ENCODE assay signal across 25 cellular contexts in the genomic region with DNA sequence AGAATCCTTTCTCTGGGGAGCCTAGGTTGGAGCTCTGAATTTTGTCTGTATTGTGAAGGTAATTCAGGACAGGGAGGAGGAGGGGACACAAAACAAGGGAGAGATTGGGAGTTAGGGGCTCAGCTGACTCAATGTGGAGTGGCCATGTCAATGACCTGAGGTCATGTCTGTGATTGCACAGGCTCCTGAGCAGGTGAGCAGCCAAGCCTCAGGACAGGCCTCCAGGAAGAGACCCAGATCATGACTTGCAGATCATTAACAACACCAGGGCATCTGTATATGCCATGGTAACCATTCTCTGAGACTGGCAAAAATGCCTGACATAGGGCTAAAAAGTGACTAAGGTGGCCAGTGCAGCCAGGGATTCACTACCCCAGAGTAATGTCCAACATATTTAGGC. TPM values are rescaled to one million over a fixed set of nuclear protein-coding genes. Genes with fewer than 3 reads are reported as not detected.
"Had no signal": no experiment of that assay in that cellular context is flagged by ENCODE, and none has a peak within 500 bp of the region (broad histone marks: within the 10 kb centered on the region; RNA-seq: fewer than 3 reads in every experiment).

No MANE protein-coding gene starts in this region.

- H3K4me1 ChIP-seq: esophagus muscularis mucosa, gastrocnemius medialis, heart right ventricle, left lung, lower lobe of right lung, right atrium auricular region, tibial artery, upper lobe of left lung, uterus had no signal

- H3K4me1 Mint-ChIP-seq: mesothelial cell of epicardium; neural crest cell; stimulated activated effector memory CD8-positive, alpha-beta T cell treated with anti-CD3 and anti-CD28 coated beads, Interleukin-12 subunit alpha, Interleukin-12 subunit beta, amount 100 ng/mL, for 72 hours had no signal

- H3K4me3 ChIP-seq: esophagus muscularis mucosa, gastrocnemius medialis, heart right ventricle, left lung, lower lobe of right lung, right atrium auricular region, tibial artery, upper lobe of left lung, uterus had no signal

- H3K27ac ChIP-seq: epithelial cell of prostate, esophagus muscularis mucosa, gastrocnemius medialis, heart right ventricle, left lung, lower lobe of right lung, right atrium auricular region, tibial artery, upper lobe of left lung, uterus had no signal

- H3K27me3 ChIP-seq: esophagus muscularis mucosa, gastrocnemius medialis, left lung, right atrium auricular region, tibial artery, upper lobe of left lung, uterus had no signal

- H3K4me3 Mint-ChIP-seq: effector memory CD8-positive, alpha-beta T cell; memory B cell; mesothelial cell of epicardium; natural killer cell; neural crest cell; stimulated activated effector memory CD8-positive, alpha-beta T cell treated with anti-CD3 and anti-CD28 coated beads, Interleukin-12 subunit alpha, Interleukin-12 subunit beta, amount 100 ng/mL, for 72 hours; stimulated activated naive CD8-positive, alpha-beta T cell treated with anti-CD3 and anti-CD28 coated beads, Interleukin-15, Interleukin-2, amounts not matched to agents 100 ng/mL and 50 ng/mL, for 24 hours had no signal

- H3K9me3 Mint-ChIP-seq: effector memory CD8-positive, alpha-beta T cell; memory B cell; natural killer cell; stimulated activated effector memory CD8-positive, alpha-beta T cell treated with anti-CD3 and anti-CD28 coated beads, Interleukin-12 subunit alpha, Interleukin-12 subunit beta, amount 100 ng/mL, for 72 hours; stimulated activated naive CD8-positive, alpha-beta T cell treated with anti-CD3 and anti-CD28 coated beads, Interleukin-15, Interleukin-2, amounts not matched to agents 100 ng/mL and 50 ng/mL, for 24 hours had no signal

- H3K27ac Mint-ChIP-seq: memory B cell; mesothelial cell of epicardium; natural killer cell; stimulated activated effector memory CD8-positive, alpha-beta T cell treated with anti-CD3 and anti-CD28 coated beads, Interleukin-12 subunit alpha, Interleukin-12 subunit beta, amount 100 ng/mL, for 72 hours had no signal

- H3K9me3 ChIP-seq: esophagus muscularis mucosa, gastrocnemius medialis, heart right ventricle, left lung, lower lobe of right lung, right atrium auricular region, tibial artery, upper lobe of left lung, uterus had no signal

- H3K36me3 ChIP-seq: esophagus muscularis mucosa, gastrocnemius medialis, heart right ventricle, left lung, lower lobe of right lung, right atrium auricular region, tibial artery, upper lobe of left lung, uterus had no signal

- H3K36me3 Mint-ChIP-seq: memory B cell; mesothelial cell of epicardium; natural killer cell; stimulated activated effector memory CD8-positive, alpha-beta T cell treated with anti-CD3 and anti-CD28 coated beads, Interleukin-12 subunit alpha, Interleukin-12 subunit beta, amount 100 ng/mL, for 72 hours had no signal

- H3K27me3 Mint-ChIP-seq: effector memory CD8-positive, alpha-beta T cell; memory B cell; stimulated activated naive CD8-positive, alpha-beta T cell treated with anti-CD3 and anti-CD28 coated beads, Interleukin-15, Interleukin-2, amounts not matched to agents 100 ng/mL and 50 ng/mL, for 24 hours had no signal

- ATAC-seq: effector memory CD8-positive, alpha-beta T cell; gastrocnemius medialis; heart right ventricle; left lung; lower lobe of right lung; natural killer cell; stimulated activated effector memory CD8-positive, alpha-beta T cell treated with anti-CD3 and anti-CD28 coated beads, Interleukin-12 subunit alpha, Interleukin-12 subunit beta, amount 100 ng/mL, for 72 hours had no signal

- DNase-seq: effector memory CD8-positive, alpha-beta T cell; gastrocnemius medialis; heart right ventricle; hypothalamus; kidney glomerular epithelial cell; left lung; lower lobe of right lung; natural killer cell; posterior cingulate gyrus; small intestine; stimulated activated CD4-positive, alpha-beta T cell treated with anti-CD3 and anti-CD28 coated beads, Interleukin-4, amount 100 ng/mL, for 1 hour; stimulated activated CD8-positive, alpha-beta memory T cell treated with anti-CD3 and anti-CD28 coated beads, Interleukin-4, amount 100 ng/mL, for 48 hours; tibial artery; upper lobe of left lung; uterus had no signal

RNA-seq across cellular contexts. Expression of a gene that starts 20.9 kb away (rescaled TPM):
- total RNA-seq: esophagus muscularis mucosa, gastrocnemius medialis, left lung, lower lobe of right lung, myocyte, pulmonary artery endothelial cell, right atrium auricular region, uterus had no signal
- polyA plus RNA-seq: heart right ventricle, small intestine had no signal
